1 cellular context compared by ENCODE assay signal in genomic region chr7:55112056-55112455, GRCh38.
TF ChIP-seq lines count a peak whose summit lies in the region.

No MANE protein-coding gene starts in this region.

TF ChIP-seq in HepG2, 621 proteins besides CTCF, POLR2A, EP300 and RAD21 (continued from another document):
- TF ChIP-seq TFE3 (CRISPR knock-in tag; IDR thresholded peaks at IDR 0.05): no peak
- TF ChIP-seq ZSCAN21 (CRISPR knock-in tag; IDR thresholded peaks at IDR 0.05; ENCODE audit: borderline replicate concordance): no peak
- 0 out of 2 replicates have a peak, but pooled peaks have one; percentile 11 for TF ChIP-seq ZNF687 (CRISPR knock-in tag; IDR thresholded peaks at IDR 0.05)
- TF ChIP-seq ZNF33B (CRISPR knock-in tag; IDR thresholded peaks at IDR 0.05): no peak
- no peak for TF ChIP-seq RXRB (CRISPR knock-in tag; IDR thresholded peaks at IDR 0.05; ENCODE audit: borderline replicate concordance)
